Comparison of ENCODE assay signal across 15 cellular contexts in the genomic region with DNA sequence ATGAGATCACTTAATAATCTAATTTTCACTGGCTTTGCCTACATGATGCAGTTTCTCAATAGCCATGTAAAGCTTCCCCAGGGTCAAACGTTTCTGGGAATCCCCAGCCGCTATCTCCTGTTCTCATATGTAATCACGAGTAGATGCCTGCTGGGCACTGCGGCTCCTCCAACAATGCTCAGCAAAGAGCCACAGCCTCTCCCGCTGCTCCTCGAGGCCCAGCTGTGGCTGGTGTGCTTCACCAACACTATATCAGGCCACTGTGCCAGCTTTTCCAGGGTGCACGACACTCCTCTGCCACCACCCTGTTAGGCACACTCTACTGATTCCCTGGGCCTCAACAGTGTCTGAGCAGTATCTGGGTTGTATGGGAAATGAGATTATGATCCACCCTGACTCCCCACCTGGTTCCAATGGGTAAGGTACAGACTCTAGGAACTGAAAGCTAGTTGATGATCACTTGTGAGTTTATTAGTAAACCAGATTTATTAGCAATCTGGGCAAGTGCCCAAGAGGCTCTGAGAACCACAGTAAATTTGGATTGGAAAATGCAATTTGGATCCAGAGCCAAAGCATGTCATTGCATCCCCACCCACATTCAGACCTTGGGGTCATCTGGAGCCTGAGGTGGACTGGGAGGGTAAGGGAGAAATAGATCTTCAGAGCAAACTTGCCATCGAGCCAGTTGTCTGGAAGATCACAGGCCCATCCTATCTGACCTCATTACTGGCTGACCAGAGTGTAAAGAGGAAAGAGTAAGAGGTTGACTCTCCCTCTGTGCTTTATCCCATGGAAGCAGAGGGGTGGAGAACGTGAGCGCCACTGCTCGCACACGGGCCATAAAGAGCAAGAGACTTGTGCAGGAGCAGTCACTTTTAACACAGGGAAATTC.
A peak's percentile ranks its signal among the peaks of the same experiment; 100 is the strongest.
DNase-seq lines count a peak whose midpoint lies in the region; ATAC-seq and TF ChIP-seq lines count a peak whose summit lies in the region.
"Had no signal": no experiment of that assay in that cellular context is flagged by ENCODE, and none has a peak within 500 bp of the region (broad histone marks: within the 10 kb centered on the region; RNA-seq: fewer than 3 reads in every experiment).

No MANE protein-coding gene starts in this region.

- H3K4me3 ChIP-seq in left ventricle myocardium inferior, result no peak overlapping the region

- intact Hi-C loops in left ventricle myocardium inferior (cut with micrococcal nuclease), result no loop called here
- intact Hi-C loops in sciatic nerve (cut with DNase I), result no loop called here

- peak; percentile 75 for DNase-seq in NCI-H146 (lab: John Stamatoyannopoulos, UW)
- DNase-seq in left ventricle myocardium inferior, result no peak
- no peak for DNase-seq in sciatic nerve (ENCODE audit: low spot score)
- DNase-seq in NAMALWA (ENCODE audit: low spot score), result no peak
- no peak for DNase-seq in hippocampal formation (lab: John Stamatoyannopoulos, UW)
- no peak for DNase-seq in GM10266 (ENCODE audit: extremely low spot score)
- DNase-seq in stimulated activated CD8-positive, alpha-beta memory T cell treated with anti-CD3 and anti-CD28 coated beads, Interleukin-4, amount 100 ng/mL, for 48 hours, result no peak
- DNase-seq: activated CD4-positive, alpha-beta memory T cell treated with anti-CD3 and anti-CD28 coated beads for 36 hours; activated T-cell treated with anti-CD3 and anti-CD28 coated beads, Interleukin-2, amount 50 U/mL, for 48 hours; DMS153; NCI-H187 treated with DMSO at 0.1 percent for 48 hours; SHP77 treated with DMSO at 0.1 percent for 48 hours; stimulated activated naive CD8-positive, alpha-beta T cell treated with anti-CD3 and anti-CD28 coated beads, Interleukin-15, Interleukin-2, amounts not matched to agents 100 U/mL and 50 U/mL, for 24 hours had no signal

- H3K36me3 ChIP-seq in left ventricle myocardium inferior, result no peaks in the 10 kb centered on the region

- no peaks in the 10 kb centered on the region for H3K27me3 ChIP-seq in left ventricle myocardium inferior (ENCODE audit: low read depth)

- peak; percentile 80 for ATAC-seq in sciatic nerve
- ATAC-seq: stimulated activated naive CD8-positive, alpha-beta T cell treated with anti-CD3 and anti-CD28 coated beads, Interleukin-15, Interleukin-2, amounts not matched to agents 100 U/mL and 50 U/mL, for 24 hours had no signal

- TF ChIP-seq CTCF in VCaP (conservative IDR thresholded peaks at IDR 0.05) (no peak), left ventricle myocardium inferior (IDR thresholded peaks at IDR 0.05; ENCODE audit: borderline replicate concordance) (no peak), GM10266 (IDR thresholded peaks at IDR 0.05; ENCODE audit: control insufficient read depth, insufficient read depth, low read depth, missing control alignments) (no peak)

- H3K27ac ChIP-seq in VCaP (peak overlapping the region; percentile 16), left ventricle myocardium inferior (replicated peaks) (peak overlapping the region; percentile 56)
- H3K27ac ChIP-seq: KMS-11 had no signal

- peaks cover 30% of the 10 kb centered on the region for H3K4me1 ChIP-seq in left ventricle myocardium inferior

- no peaks in the 10 kb centered on the region for H3K9me3 ChIP-seq in left ventricle myocardium inferior (replicated peaks)
